ENCODE assay signal across 9 cellular contexts in genomic region chr6:87700729-87701675, GRCh38. TPM values are rescaled to one million over a fixed set of nuclear protein-coding genes. Genes with fewer than 3 reads are reported as not detected.
A peak's percentile ranks its signal among the peaks of the same experiment; 100 is the strongest.
DNase-seq lines count a peak whose midpoint lies in the region; ATAC-seq, FAIRE-seq and TF ChIP-seq lines count a peak whose summit lies in the region.
"Had no signal": no experiment of that assay in that cellular context is flagged by ENCODE, and none has a peak within 500 bp of the region (broad histone marks: within the 10 kb centered on the region; RNA-seq: fewer than 3 reads in every experiment).

No MANE protein-coding gene starts in this region.

- H3K9ac ChIP-seq in endothelial cell of umbilical vein (replicated peaks; ENCODE audit: extremely low read depth, insufficient read depth, low read length) (peak overlapping the region; percentile 96), mucosa of rectum (ENCODE audit: low read depth in 1 of 2, low read length in 2 of 2) (peak overlapping the region; percentile 89 to 99)

- no peaks in the 10 kb centered on the region for H3K9me3 ChIP-seq in endothelial cell of umbilical vein (replicated peaks; ENCODE audit: control insufficient read depth, insufficient read depth, low read length)
- no peaks in the 10 kb centered on the region for H3K9me3 ChIP-seq in mucosa of rectum (ENCODE audit: control insufficient read depth in 2 of 2, low read length in 2 of 2)

- FAIRE-seq in endothelial cell of umbilical vein (lab: Jason Lieb, UNC), result peak; percentile 79
- FAIRE-seq: islet of Langerhans had no signal

- POLR2A ChIA-PET in endothelial cell of umbilical vein (lab: Charles Lee), result interaction anchor here (0.5 to 1.4 kb wide), 4 partner anchors 13 to 291 kb away, joined by 3 to 5 read pairs (median 4); partner anchors contain the start of genes ORC3 and RARS2

- H3K36me3 ChIP-seq in endothelial cell of umbilical vein (ENCODE audit: control insufficient read depth in 2 of 2, extremely low read depth in 1 of 2, insufficient read depth in 2 of 2, low read length in 2 of 2) (no peaks in the 10 kb centered on the region), mucosa of rectum (ENCODE audit: control insufficient read depth in 2 of 2, insufficient read depth in 2 of 2, low read length in 2 of 2) (no peaks in the 10 kb centered on the region)

- peak overlapping the region; percentile 56 for H3K27ac ChIP-seq in endothelial cell of umbilical vein (ENCODE audit: insufficient read depth, low read depth, low read length)
- peak overlapping the region; percentile 98 to 99 for H3K27ac ChIP-seq in mucosa of rectum (ENCODE audit: low read depth in 2 of 2, low read length in 2 of 2)

- TSS peak; percentile 66 for BruUV-seq in endothelial cell of umbilical vein (replicated peaks; lab: Mats Ljungman, UMichigan)

- no peak for TF ChIP-seq CTCF in endothelial cell of umbilical vein (IDR thresholded peaks at IDR 0.05; ENCODE audit: extremely low read depth in 1 of 2, insufficient read depth in 1 of 2, low read depth in 1 of 2, low read length in 2 of 2)

- no peak for TF ChIP-seq POLR2A in endothelial cell of umbilical vein (IDR thresholded peaks at IDR 0.05; ENCODE audit: low read depth, low read length)

- peak; percentile 1 for ATAC-seq in HG02571 (IDR thresholded peaks at IDR 0.05; ENCODE audit: unreplicated experiment)
- no peak for ATAC-seq in HG02588 (IDR thresholded peaks at IDR 0.05; ENCODE audit: unreplicated experiment)

- CTCF ChIA-PET in endothelial cell of umbilical vein (lab: Charles Lee), result interaction anchor here (0.6 to 0.9 kb wide), 2 partner anchors 15 to 133 kb away, joined by 3 read pairs; no protein-coding TSS in a partner anchor

- H3K4me1 ChIP-seq in endothelial cell of umbilical vein (ENCODE audit: control insufficient read depth, extremely low read depth, insufficient read depth, low read length), result peaks cover 30% of the 10 kb centered on the region
- H3K4me1 ChIP-seq in mucosa of rectum (ENCODE audit: control insufficient read depth in 2 of 2, insufficient read depth in 2 of 2, low read length in 2 of 2), result peaks cover 10 to 17% of the 10 kb centered on the region in 2 donors

- H3K27me3 ChIP-seq in endothelial cell of umbilical vein (ENCODE audit: control insufficient read depth in 2 of 2, insufficient read depth in 2 of 2, low read length in 2 of 2), result no peaks in the 10 kb centered on the region
- no peaks in the 10 kb centered on the region for H3K27me3 ChIP-seq in mucosa of rectum (ENCODE audit: control insufficient read depth in 2 of 2, insufficient read depth in 2 of 2, low read length in 2 of 2)

- peak overlapping the region; percentile 95 to 100 (median 97) for H3K4me3 ChIP-seq in endothelial cell of umbilical vein (replicated peaks in 1 of 3; ENCODE audit: insufficient read depth in 1 of 3, low read depth in 1 of 3, low read length in 3 of 3)
- peak overlapping the region; percentile 89 to 93 for H3K4me3 ChIP-seq in mucosa of rectum (ENCODE audit: low read length in 2 of 2)

- H3K79me2 ChIP-seq in endothelial cell of umbilical vein (ENCODE audit: control insufficient read depth, insufficient read depth, low read length), result peaks cover 59% of the 10 kb centered on the region

- dilution Hi-C loops in endothelial cell of umbilical vein (cut with MboI; ENCODE audit: extremely low pct_ligation_motif_present, low sequenced_read_pairs), result no loop called here

- H2AFZ ChIP-seq in endothelial cell of umbilical vein (ENCODE audit: low read depth, low read length), result peak overlapping the region; percentile 5

- DNase-seq in ELR (ENCODE audit: low read depth) (peak; percentile 87), NCI-H345 (lab: John Stamatoyannopoulos, UW) (peak; percentile 61), endothelial cell of umbilical vein (ENCODE audit: low read depth, low spot score) (peak; percentile 72), superior temporal gyrus (ENCODE audit: extremely low spot score) (peak; percentile 37)
- DNase-seq in activated CD4-positive, alpha-beta T cell treated with anti-CD3 and anti-CD28 coated beads, Interleukin-2, amount 50 U/mL, for 1 hour, result peak; percentile 10

- peaks cover 9% of the 10 kb centered on the region for H4K20me1 ChIP-seq in endothelial cell of umbilical vein (replicated peaks; ENCODE audit: control insufficient read depth, extremely low read depth, insufficient read depth, low read length)

- intact Hi-C loops in endothelial cell of umbilical vein (cut with micrococcal nuclease), result loop anchor here (1.0 to 10.0 kb wide), 3 partner anchors 111 to 1174 kb away; partner anchors contain the start of genes ORC3 and ZNF292

- peak overlapping the region; percentile 100 for H3K4me2 ChIP-seq in endothelial cell of umbilical vein (ENCODE audit: insufficient read depth, low read length)

- no peaks in the 10 kb centered on the region for H3K9me1 ChIP-seq in endothelial cell of umbilical vein (replicated peaks; ENCODE audit: control insufficient read depth, extremely low read depth, insufficient read depth, low read length)

TF ChIP-seq in endothelial cell of umbilical vein, 7 proteins besides CTCF, POLR2A, EP300 and RAD21:
- peak; percentile 24 for TF ChIP-seq JUN (IDR thresholded peaks at IDR 0.05; ENCODE audit: borderline replicate concordance, insufficient read depth, insufficient read length, low read depth)
- peak; percentile 37 for TF ChIP-seq FOS (IDR thresholded peaks at IDR 0.05; ENCODE audit: borderline replicate concordance, insufficient read depth, low read length)
- TF ChIP-seq MYC (IDR thresholded peaks at IDR 0.05; ENCODE audit: low read depth, low read length), result no peak

RNA-seq across cellular contexts. Expression of gene AKIRIN2, which starts 1.0 kb away (rescaled TPM):
- total RNA-seq in endothelial cell of umbilical vein, result 46.1 and 46.4 TPM in 2 replicates
- 15.9 and 19.0 TPM in 2 replicates for polyA plus RNA-seq in endothelial cell of umbilical vein
- polyA plus RNA-seq in endothelial cell of umbilical vein (2011; cell fraction: cytosol; rRNA removed), result 16.6 and 17.4 TPM in 2 replicates
- polyA plus RNA-seq in endothelial cell of umbilical vein (2011; cell fraction: nucleus; rRNA removed), result 13.3 and 19.3 TPM in 2 replicates
- 29.9 and 32.0 TPM in 2 replicates for polyA plus RNA-seq in endothelial cell of umbilical vein (2012)
- polyA minus RNA-seq in endothelial cell of umbilical vein, result 12.6 and 13.6 TPM in 2 replicates
- polyA minus RNA-seq in endothelial cell of umbilical vein (2011; cell fraction: cytosol; rRNA and poly(A)+ RNA removed), result 15.2 TPM
- 23.7 and 24.4 TPM in 2 replicates for polyA minus RNA-seq in endothelial cell of umbilical vein (2011; cell fraction: nucleus; rRNA and poly(A)+ RNA removed)

Comparison
In these comparisons a context has a peak if more than half of its experiments do, and no peak if none do; other contexts are left out.
1. DNase-seq: peak in every context shown above with its lines; median percentile 87 in ELR; 72 in endothelial cell of umbilical vein; 61 in NCI-H345; 37 in superior temporal gyrus; 10 in activated CD4-positive, alpha-beta T cell treated with anti-CD3 and anti-CD28 coated beads, Interleukin-2, amount 50 U/mL, for 1 hour.